Comparison of ENCODE assay signal across 24 cellular contexts in the genomic region with DNA sequence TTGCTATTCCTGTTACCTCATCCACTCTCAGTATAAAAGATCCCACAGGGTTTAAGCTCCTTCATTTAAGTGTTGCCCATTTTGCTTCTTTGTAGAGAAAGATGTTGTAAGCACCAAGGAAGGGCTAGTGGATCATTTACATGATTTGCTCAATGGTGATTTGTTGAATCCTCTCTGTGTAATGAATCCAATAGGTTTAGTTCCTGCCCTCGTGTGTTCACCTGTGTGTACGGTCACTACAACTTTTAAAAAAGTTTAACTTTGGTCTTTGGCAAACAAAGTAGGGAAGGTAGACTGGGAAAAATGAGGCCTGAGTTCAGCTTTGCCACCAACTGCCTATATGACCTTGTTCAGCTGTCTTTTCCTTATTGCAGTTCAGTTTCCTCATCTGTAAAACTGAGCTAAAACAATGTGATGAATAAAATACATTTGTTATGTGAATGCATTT.
"Had no signal": no experiment of that assay in that cellular context is flagged by ENCODE, and none has a peak within 500 bp of the region (broad histone marks: within the 10 kb centered on the region; RNA-seq: fewer than 3 reads in every experiment).

No MANE protein-coding gene starts in this region.

- H3K9me3 ChIP-seq: heart left ventricle, left ventricle myocardium inferior, ovary, suprapubic skin, tibial artery had no signal

- FAIRE-seq: astrocyte had no signal

- DNase-seq: activated CD4-positive, alpha-beta T cell treated with anti-CD3 and anti-CD28 coated beads for 4 hours; activated CD4-positive, alpha-beta T cell treated with anti-CD3 and anti-CD28 coated beads, Interleukin-2, amount 50 U/mL, for 4 hours; activated CD8-positive, alpha-beta memory T cell treated with anti-CD3 and anti-CD28 coated beads for 24 hours; activated effector memory CD4-positive, alpha-beta T cell treated with anti-CD3 and anti-CD28 coated beads, Interleukin-2, amount 50 U/mL, for 16 hours; activated naive CD4-positive, alpha-beta T cell treated with anti-CD3 and anti-CD28 coated beads, Interleukin-2, amount 10 ng/mL, durations not matched to agents 7 days and 5 days; activated naive CD8-positive, alpha-beta T cell treated with anti-CD3 and anti-CD28 coated beads, Interleukin-2, amount 10 ng/mL, durations not matched to agents 7 days and 5 days; amniotic stem cell; brain microvascular endothelial cell; cortex of kidney; effector memory CD8-positive, alpha-beta T cell; foreskin keratinocyte; heart left ventricle; hypothalamus; immature natural killer cell; left ventricle myocardium inferior; naive thymus-derived CD4-positive, alpha-beta T cell; ovary; retina; stimulated activated CD4-positive, alpha-beta T cell treated with anti-CD3 and anti-CD28 coated beads, Interleukin-1b, Interleukin-23, amount 100 ng/mL, for 48 hours; stimulated activated naive CD4-positive, alpha-beta T cell; tibial artery had no signal

- H3K27me3 ChIP-seq: brain microvascular endothelial cell, foreskin keratinocyte, heart left ventricle, ovary, suprapubic skin, tibial artery had no signal

- H3K27ac ChIP-seq: brain microvascular endothelial cell, foreskin keratinocyte, heart left ventricle, left ventricle myocardium inferior, ovary, suprapubic skin, tibial artery had no signal

- H3K4me1 ChIP-seq: tibial artery had no signal

- H3K4me3 ChIP-seq: heart left ventricle, left ventricle myocardium inferior, ovary, smooth muscle cell, suprapubic skin, tibial artery had no signal
